In genomic region chr2:187497858-187498463, GRCh38 we compare ENCODE assay signal across 10 cellular contexts. TPM values are rescaled to one million over a fixed set of nuclear protein-coding genes. Genes with fewer than 3 reads are reported as not detected.
DNase-seq lines count a peak whose midpoint lies in the region; ATAC-seq and TF ChIP-seq lines count a peak whose summit lies in the region.
"Had no signal": no experiment of that assay in that cellular context is flagged by ENCODE, and none has a peak within 500 bp of the region (broad histone marks: within the 10 kb centered on the region; RNA-seq: fewer than 3 reads in every experiment).

No MANE protein-coding gene starts in this region.

- H3K9me3 Mint-ChIP-seq in GM23338, result peaks cover 18% of the 10 kb centered on the region

- H3K27me3 ChIP-seq in GM23338 (ENCODE audit: insufficient read depth) (no peaks in the 10 kb centered on the region), kidney epithelial cell (ENCODE audit: control insufficient read depth, insufficient read depth, low read length) (no peaks in the 10 kb centered on the region)

- DNase-seq in AG09319 (ENCODE audit: extremely low read depth, low read depth), result no peak
- DNase-seq in GM23338 (ENCODE audit: low spot score), result peak; percentile 24
- no peak for DNase-seq in kidney epithelial cell (ENCODE audit: low read depth)
- DNase-seq in sciatic nerve (ENCODE audit: low spot score), result no peak
- DNase-seq: SIG-M5 had no signal

- peaks cover 5% of the 10 kb centered on the region; the same call in 2 of the 3 replicates for H3K4me1 Mint-ChIP-seq in GM23338
- H3K4me1 Mint-ChIP-seq: memory B cell had no signal

- H3K4me3 ChIP-seq in GM23338, result no peak overlapping the region
- H3K4me3 ChIP-seq in WI38 (ENCODE audit: low read depth, low read length), result no peak overlapping the region
- H3K4me3 ChIP-seq in kidney epithelial cell (ENCODE audit: low read depth, low read length), result no peak overlapping the region

- H3K27me3 Mint-ChIP-seq in GM23338 (ENCODE audit: insufficient read depth, low read depth, poor library complexity), result no peaks in the 10 kb centered on the region
- H3K27me3 Mint-ChIP-seq: memory B cell had no signal

- no peaks in the 10 kb centered on the region for H3K4me1 ChIP-seq in GM23338 (ENCODE audit: insufficient read depth)

- ATAC-seq in GM23338 (no peak), HG03135 (IDR thresholded peaks at IDR 0.05; ENCODE audit: unreplicated experiment) (no peak), sciatic nerve (no peak), GM21717 (IDR thresholded peaks at IDR 0.05; ENCODE audit: unreplicated experiment) (no peak), HG02840 (IDR thresholded peaks at IDR 0.05; ENCODE audit: low FRiP score, unreplicated experiment) (no peak)

- no peaks in the 10 kb centered on the region for H3K9me2 ChIP-seq in GM23338 (ENCODE audit: insufficient read depth)

- no peaks in the 10 kb centered on the region for H3F3A ChIP-seq in GM23338 (replicated peaks; ENCODE audit: low read depth)

- no peak overlapping the region for H3K4me3 Mint-ChIP-seq in GM23338
- H3K4me3 Mint-ChIP-seq: memory B cell had no signal

- no peak overlapping the region for H3K27ac Mint-ChIP-seq in GM23338
- H3K27ac Mint-ChIP-seq: memory B cell had no signal

- no peak overlapping the region for H2AFZ ChIP-seq in GM23338

- H3K79me2 ChIP-seq in GM23338 (replicated peaks; ENCODE audit: insufficient read depth), result no peaks in the 10 kb centered on the region

- no peaks in the 10 kb centered on the region for H4K20me1 ChIP-seq in GM23338 (replicated peaks; ENCODE audit: insufficient read depth)

- intact Hi-C loops in sciatic nerve (cut with DNase I), result no loop called here

- H3K4me2 ChIP-seq in GM23338, result no peak overlapping the region

- peak; percentile 58 for TF ChIP-seq CTCF in AG09319 (IDR thresholded peaks at IDR 0.05; ENCODE audit: low read depth, low read length)
- TF ChIP-seq CTCF in GM23338 (conservative IDR thresholded peaks at IDR 0.05; ENCODE audit: low read depth in 2 of 2), result peak in 1 of 2 experiments; percentile 94; a peak in 3 of 4 replicates
- peak; percentile 14; the same call in 1 of the 2 replicates for TF ChIP-seq CTCF in WI38 (IDR thresholded peaks at IDR 0.05; ENCODE audit: low read depth, low read length)
- peak; percentile 51 for TF ChIP-seq CTCF in kidney epithelial cell (IDR thresholded peaks at IDR 0.05; ENCODE audit: insufficient read depth, low read length, poor library complexity, severe bottlenecking)

- peaks cover 15% of the 10 kb centered on the region for H3K36me3 Mint-ChIP-seq in GM23338 (ENCODE audit: low read depth)
- H3K36me3 Mint-ChIP-seq: memory B cell had no signal

- no peaks in the 10 kb centered on the region for H3K36me3 ChIP-seq in GM23338 (ENCODE audit: insufficient read depth)
- no peaks in the 10 kb centered on the region for H3K36me3 ChIP-seq in kidney epithelial cell (ENCODE audit: control insufficient read depth, insufficient read depth, low read length)

- H3K27ac ChIP-seq in GM23338 (ENCODE audit: low read depth), result no peak overlapping the region

TF ChIP-seq in GM23338, 12 proteins besides CTCF, POLR2A, EP300 and RAD21 (continues in another document):
- no peak for TF ChIP-seq CREB1 (CRISPR knock-in tag; IDR thresholded peaks at IDR 0.05; ENCODE audit: low read depth)
- TF ChIP-seq POLR2AphosphoS5 (IDR thresholded peaks at IDR 0.05; ENCODE audit: low read depth), result no peak
- TF ChIP-seq STAT1 (IDR thresholded peaks at IDR 0.05; ENCODE audit: unreplicated experiment), result no peak
- TF ChIP-seq ETS1 (IDR thresholded peaks at IDR 0.05), result no peak
- TF ChIP-seq ZNF462 (CRISPR knock-in tag; IDR thresholded peaks at IDR 0.05), result no peak
- no peak for TF ChIP-seq EZH2phosphoT487 (IDR thresholded peaks at IDR 0.05; ENCODE audit: unreplicated experiment)

RNA-seq across cellular contexts. Expression of gene CALCRL, which starts 49.9 kb away (rescaled TPM):
- 5.9 and 10.9 TPM in 2 replicates for total RNA-seq in GM23338 (2014; rRNA removed; shearing (Covaris generic))
- 2.6 and 3.2 TPM in 2 replicates for polyA plus RNA-seq in GM23338 (2016; fragmentation: Nextera tagmentation; extraction: Ambion mirVana)
- total RNA-seq in kidney epithelial cell (1.8 and 2.6 TPM in 2 replicates), sciatic nerve (29.3 TPM)

RNA-seq across cellular contexts. Expression of gene TFPI, which starts 56.3 kb away (rescaled TPM):
- total RNA-seq in GM23338 (2014; rRNA removed; shearing (Covaris generic)), result 0.58 and 1.8 TPM in 2 replicates
- polyA plus RNA-seq in GM23338 (2016; fragmentation: Nextera tagmentation; extraction: Ambion mirVana), result 1.9 and 2.2 TPM in 2 replicates
- total RNA-seq in kidney epithelial cell, result 31.1 and 34.2 TPM in 2 replicates
- 106 TPM for total RNA-seq in sciatic nerve

Comparison
In these comparisons a context has a peak if more than half of its experiments do, and no peak if none do; other contexts are left out.
1. RNA of gene TFPI, which starts 56.3 kb away (total RNA-seq): 106 TPM in sciatic nerve (single experiment) and 31.1 to 34.2 TPM in kidney epithelial cell; 0.58 to 1.8 TPM in GM23338; every median in the first group is over 10 times any median in the second.